Comparison of ENCODE assay signal across 11 cellular contexts in genomic region chr2:66555076-66555475, GRCh38.
DNase-seq lines count a peak whose midpoint lies in the region; ATAC-seq, FAIRE-seq and TF ChIP-seq lines count a peak whose summit lies in the region.
"Had no signal": no experiment of that assay in that cellular context is flagged by ENCODE, and none has a peak within 500 bp of the region (broad histone marks: within the 10 kb centered on the region; RNA-seq: fewer than 3 reads in every experiment).

No MANE protein-coding gene starts in this region.

- DNase-seq in COR-L47 (lab: John Stamatoyannopoulos, UW) (peak; percentile 30), RWPE2 (ENCODE audit: low spot score) (no peak), foreskin keratinocyte (peak in 1 of 2 donors; percentile 75), progenitor cell of endocrine pancreas (ENCODE audit: low spot score, unreplicated experiment) (no peak), HAP-1 (ENCODE audit: low spot score in 2 of 2) (no peak), activated T-cell treated with anti-CD3 and anti-CD28 coated beads for 4 hours (no peak), GM12892 (ENCODE audit: insufficient read length) (no peak)
- no peak for DNase-seq in stimulated activated CD8-positive, alpha-beta memory T cell treated with anti-CD3 and anti-CD28 coated beads, Interleukin-4, amount 100 ng/mL, for 48 hours
- DNase-seq: activated CD4-positive, alpha-beta memory T cell treated with anti-CD3 and anti-CD28 coated beads, Interleukin-2, amount 10 ng/mL, durations not matched to agents 7 days and 5 days; aorta had no signal

- H3K36me3 Mint-ChIP-seq in progenitor cell of endocrine pancreas (ENCODE audit: insufficient read depth): peaks cover 21% of the 10 kb centered on the region

- peaks cover 46% of the 10 kb centered on the region for H3K4me1 Mint-ChIP-seq in progenitor cell of endocrine pancreas (ENCODE audit: low read depth)
- H3K4me1 Mint-ChIP-seq: activated CD4-positive, alpha-beta memory T cell treated with anti-CD3 and anti-CD28 coated beads, Interleukin-2, amount 10 ng/mL, durations not matched to agents 7 days and 5 days had no signal

- H3K27me3 Mint-ChIP-seq in progenitor cell of endocrine pancreas: no peaks in the 10 kb centered on the region
- H3K27me3 Mint-ChIP-seq: activated CD4-positive, alpha-beta memory T cell treated with anti-CD3 and anti-CD28 coated beads, Interleukin-2, amount 10 ng/mL, durations not matched to agents 7 days and 5 days had no signal

- H3K36me3 ChIP-seq in RWPE2 (ENCODE audit: low read depth) (no peaks in the 10 kb centered on the region), HAP-1 (replicated peaks) (no peaks in the 10 kb centered on the region; the same call in 1 of the 2 replicates)
- H3K36me3 ChIP-seq: SJSA1 had no signal

- no peak for TF ChIP-seq POLR2A in GM12892 (IDR thresholded peaks at IDR 0.05; ENCODE audit: low read depth, low read length)

- no peaks in the 10 kb centered on the region for H3K9me3 Mint-ChIP-seq in progenitor cell of endocrine pancreas (ENCODE audit: low read depth)
- H3K9me3 Mint-ChIP-seq: activated CD4-positive, alpha-beta memory T cell treated with anti-CD3 and anti-CD28 coated beads, Interleukin-2, amount 10 ng/mL, durations not matched to agents 7 days and 5 days had no signal

- no peaks in the 10 kb centered on the region for H3K27me3 ChIP-seq in RWPE2 (ENCODE audit: insufficient read depth, poor library complexity, severe bottlenecking)
- no peaks in the 10 kb centered on the region for H3K27me3 ChIP-seq in foreskin keratinocyte
- H3K27me3 ChIP-seq in HAP-1 (ENCODE audit: low read depth): no peaks in the 10 kb centered on the region
- H3K27me3 ChIP-seq: SJSA1 had no signal

- peak overlapping the region; percentile 5 for H3K4me3 Mint-ChIP-seq in progenitor cell of endocrine pancreas (ENCODE audit: low read depth)
- H3K4me3 Mint-ChIP-seq: activated CD4-positive, alpha-beta memory T cell treated with anti-CD3 and anti-CD28 coated beads, Interleukin-2, amount 10 ng/mL, durations not matched to agents 7 days and 5 days had no signal

- peak overlapping the region; percentile 74 for H3K27ac Mint-ChIP-seq in progenitor cell of endocrine pancreas
- H3K27ac Mint-ChIP-seq: activated CD4-positive, alpha-beta memory T cell treated with anti-CD3 and anti-CD28 coated beads, Interleukin-2, amount 10 ng/mL, durations not matched to agents 7 days and 5 days had no signal

- TF ChIP-seq CTCF in RWPE2 (IDR thresholded peaks at IDR 0.05; ENCODE audit: poor library complexity, severe bottlenecking) (no peak), foreskin keratinocyte (conservative IDR thresholded peaks at IDR 0.05) (no peak), progenitor cell of endocrine pancreas (IDR thresholded peaks at IDR 0.05; ENCODE audit: unreplicated experiment) (no peak)

- H3K27ac ChIP-seq in RWPE2 (ENCODE audit: poor library complexity, severe bottlenecking): peak overlapping the region; percentile 83
- H3K27ac ChIP-seq in foreskin keratinocyte: peak overlapping the region; percentile 23
- H3K27ac ChIP-seq: SJSA1 had no signal

- peak overlapping the region; percentile 1 for H3K4me3 ChIP-seq in RWPE2 (ENCODE audit: severe bottlenecking)
- H3K4me3 ChIP-seq in HAP-1: no peak overlapping the region
- H3K4me3 ChIP-seq: SJSA1 had no signal

- H3K4me1 ChIP-seq in RWPE2 (ENCODE audit: insufficient read depth, poor library complexity, severe bottlenecking) (peaks cover 53% of the 10 kb centered on the region), foreskin keratinocyte (peaks cover 20% of the 10 kb centered on the region), HAP-1 (peaks cover 14% of the 10 kb centered on the region)
- H3K4me1 ChIP-seq: SJSA1 had no signal

- FAIRE-seq in GM12892 (lab: Jason Lieb, UNC): no peak

- H3K9me3 ChIP-seq in RWPE2 (ENCODE audit: severe bottlenecking): no peaks in the 10 kb centered on the region
- no peaks in the 10 kb centered on the region for H3K9me3 ChIP-seq in HAP-1
- H3K9me3 ChIP-seq: SJSA1 had no signal

- in situ Hi-C loops in HAP-1 (cut with MboI; ENCODE audit: low sequenced_read_pairs): loop anchor here (25.0 kb wide), 1 partner anchor 918 kb away; no protein-coding TSS in a partner anchor

- ATAC-seq in RWPE2 (ENCODE audit: low read depth) (peak; percentile 11; the same call in 1 of the 3 replicates), foreskin keratinocyte (no peak)
